Comparison of ENCODE assay signal across 21 cellular contexts in genomic region chr6:40341726-40342125, GRCh38.
A peak's percentile ranks its signal among the peaks of the same experiment; 100 is the strongest.
DNase-seq lines count a peak whose midpoint lies in the region; FAIRE-seq and TF ChIP-seq lines count a peak whose summit lies in the region.
"Had no signal": no experiment of that assay in that cellular context is flagged by ENCODE, and none has a peak within 500 bp of the region (broad histone marks: within the 10 kb centered on the region; RNA-seq: fewer than 3 reads in every experiment).

No MANE protein-coding gene starts in this region.

- TF ChIP-seq POLR2A in H1 (IDR thresholded peaks at IDR 0.05; ENCODE audit: control extremely low read depth in 1 of 2, low read depth in 2 of 2, low read length in 2 of 2): no peak

- H3K23me2 ChIP-seq in H9 (ENCODE audit: insufficient read length, low read depth, low read length, poor library complexity, severe bottlenecking): no peaks in the 10 kb centered on the region
- no peaks in the 10 kb centered on the region for H3K23me2 ChIP-seq in H1 (ENCODE audit: low read depth, low read length)

- H3K4me1 Mint-ChIP-seq in H9 (peaks cover 58 to 65% of the 10 kb centered on the region in 2 experiments), osteocyte (ENCODE audit: unreplicated experiment) (no peaks in the 10 kb centered on the region)

- H3K9me3 Mint-ChIP-seq in H9 (no peaks in the 10 kb centered on the region), osteocyte (ENCODE audit: unreplicated experiment) (no peaks in the 10 kb centered on the region)
- H3K9me3 Mint-ChIP-seq: CD4-positive, alpha-beta memory T cell had no signal

- H2BK5ac ChIP-seq in H9 (ENCODE audit: insufficient read length, low read length): no peak overlapping the region
- no peak overlapping the region for H2BK5ac ChIP-seq in H1 (ENCODE audit: low read depth, low read length)

- no peak overlapping the region for H2BK12ac ChIP-seq in H9 (ENCODE audit: insufficient read length, low read depth, low read length)
- no peak overlapping the region for H2BK12ac ChIP-seq in H1 (ENCODE audit: low read depth, low read length)

- H2AFZ ChIP-seq in H9 (ENCODE audit: low read length) (no peak overlapping the region), H1 (ENCODE audit: low read length) (no peak overlapping the region), osteoblast (ENCODE audit: low read length) (no peak overlapping the region)

- H3K79me1 ChIP-seq in H9 (ENCODE audit: insufficient read depth, low read depth, low read length, poor library complexity, severe bottlenecking) (no peaks in the 10 kb centered on the region), H1 (ENCODE audit: low read depth, low read length) (no peaks in the 10 kb centered on the region)

- peaks cover 3% of the 10 kb centered on the region; the same call in 1 of the 2 replicates for H3K4me1 ChIP-seq in H9 (ENCODE audit: insufficient read depth, low read length)
- peaks cover 9 to 27% (median 15%) of the 10 kb centered on the region in 4 experiments for H3K4me1 ChIP-seq in H1 (replicated peaks in 1 of 4; ENCODE audit: control insufficient read depth in 3 of 4, insufficient read depth in 4 of 4, low read length in 3 of 4)
- no peaks in the 10 kb centered on the region for H3K4me1 ChIP-seq in osteoblast (ENCODE audit: insufficient read depth, low read length)
- H3K4me1 ChIP-seq: A549 had no signal

- no peak overlapping the region for H2BK120ac ChIP-seq in H9 (ENCODE audit: low read depth, low read length, poor library complexity, severe bottlenecking)
- peak overlapping the region; percentile 44 for H2BK120ac ChIP-seq in H1 (replicated peaks; ENCODE audit: low read depth, low read length)

- H3K18ac ChIP-seq in H9 (ENCODE audit: insufficient read length, low read depth, low read length): no peak overlapping the region
- no peak overlapping the region; the same call in none of the 2 replicates for H3K18ac ChIP-seq in H1 (ENCODE audit: extremely low read depth, low read length)

- POLR2A ChIA-PET in H1 (lab: Charles Lee; ENCODE audit: partially characterized antibody): interaction anchor here (1.0 kb wide), 1 partner anchor 10 kb away, joined by 3 read pairs; no protein-coding TSS in a partner anchor

- no peak for TF ChIP-seq CTCF in H9 (conservative IDR thresholded peaks at IDR 0.05)
- TF ChIP-seq CTCF in H1 (IDR thresholded peaks at IDR 0.05; ENCODE audit: control extremely low read depth in 1 of 3, insufficient read depth in 1 of 3, low read depth in 1 of 3, low read length in 3 of 3): no peak
- TF ChIP-seq CTCF in osteocyte (IDR thresholded peaks at IDR 0.05): no peak
- no peak for TF ChIP-seq CTCF in osteoblast (IDR thresholded peaks at IDR 0.05; ENCODE audit: extremely low read depth, low read depth, low read length)

- H3K4me2 ChIP-seq in H9 (ENCODE audit: insufficient read depth, insufficient read length, low read length): no peak overlapping the region
- no peak overlapping the region for H3K4me2 ChIP-seq in H1 (ENCODE audit: insufficient read depth in 1 of 2, low read depth in 2 of 2, low read length in 2 of 2)
- H3K4me2 ChIP-seq in osteoblast (ENCODE audit: insufficient read depth, low read length): no peak overlapping the region
- H3K4me2 ChIP-seq: A549 had no signal

- H3K27me3 ChIP-seq in H9 (ENCODE audit: insufficient read depth, low read length) (no peaks in the 10 kb centered on the region), H1 (replicated peaks in 1 of 4; ENCODE audit: control insufficient read depth in 3 of 4, extremely low read depth in 1 of 4, insufficient read depth in 3 of 4, low read length in 3 of 4) (no peaks in the 10 kb centered on the region; a peak in 1 of 7 replicates), osteoblast (ENCODE audit: insufficient read depth, low read length) (no peaks in the 10 kb centered on the region)

- H3K27me3 Mint-ChIP-seq in H9 (ENCODE audit: low read depth) (peaks cover 13% of the 10 kb centered on the region), osteocyte (ENCODE audit: unreplicated experiment) (peaks cover 31% of the 10 kb centered on the region)

- TF ChIP-seq RAD21 in H1 (IDR thresholded peaks at IDR 0.05 in 1 of 2, conservative IDR thresholded peaks at IDR 0.05 in 1 of 2; ENCODE audit: low read depth in 2 of 2, low read length in 2 of 2): no peak

- no peaks in the 10 kb centered on the region for H3K79me2 ChIP-seq in H9 (ENCODE audit: insufficient read depth, low read length)
- H3K79me2 ChIP-seq in H1 (ENCODE audit: control insufficient read depth in 1 of 2, insufficient read depth in 2 of 2, low read length in 2 of 2): no peaks in the 10 kb centered on the region
- no peaks in the 10 kb centered on the region for H3K79me2 ChIP-seq in osteoblast (ENCODE audit: insufficient read depth, low read length)

- H3T11ph ChIP-seq in H9 (ENCODE audit: low read length): no peak overlapping the region

- H3K56ac ChIP-seq in H9 (ENCODE audit: insufficient read length, low read depth, low read length) (no peak overlapping the region), H1 (replicated peaks; ENCODE audit: insufficient read length, low read depth, low read length) (no peak overlapping the region)

- H3K27ac ChIP-seq in H9 (ENCODE audit: insufficient read length, low read depth, low read length): no peak overlapping the region
- H3K27ac ChIP-seq in H1 (ENCODE audit: low read depth, low read length): no peak overlapping the region
- H3K27ac ChIP-seq in osteoblast (ENCODE audit: low read depth, low read length): no peak overlapping the region
- H3K27ac ChIP-seq: A549 had no signal

- H3K36me3 ChIP-seq in H1 (ENCODE audit: control insufficient read depth in 2 of 4, insufficient read depth in 4 of 4, low read length in 3 of 4) (no peaks in the 10 kb centered on the region), osteoblast (ENCODE audit: insufficient read depth, low read length) (no peaks in the 10 kb centered on the region)

- H4K5ac ChIP-seq in H9 (ENCODE audit: insufficient read length, low read depth, low read length): no peak overlapping the region
- no peak overlapping the region for H4K5ac ChIP-seq in H1 (ENCODE audit: insufficient read length, low read depth, low read length)

- peak overlapping the region in 1 of 3 experiments; percentile 28; a peak in 1 of 7 replicates for H3K27ac Mint-ChIP-seq in H9
- no peak overlapping the region for H3K27ac Mint-ChIP-seq in osteocyte (ENCODE audit: unreplicated experiment)

- WGBS in H9 (ENCODE audit: extremely low coverage, insufficient read length, low lambda C conversion rate): no CpG with 5 or more reads among the region's 1 CpG
- 95% methylated on average over 1 of the region's 1 CpG; no CpG with 5 or more reads in 1 of the 2 experiments for WGBS in H1 (ENCODE audit: extremely low coverage in 1 of 2, insufficient coverage in 1 of 2, insufficient read length in 1 of 2, insufficient replicate concordance in 2 of 2, low coverage in 1 of 2, low lambda C conversion rate in 2 of 2, missing lambda C conversion rate in 1 of 2), 2 experiments

- H3K4ac ChIP-seq in H9 (ENCODE audit: low read depth, low read length) (no peak overlapping the region), H1 (replicated peaks; ENCODE audit: insufficient read length, low read depth, low read length) (no peak overlapping the region)

- H3K9ac ChIP-seq in H9 (ENCODE audit: extremely low read depth, insufficient read length, low read length): no peak overlapping the region
- H3K9ac ChIP-seq in H1 (replicated peaks in 1 of 4; ENCODE audit: extremely low read depth in 1 of 4, low read depth in 3 of 4, low read length in 3 of 4): no peak overlapping the region

- H4K91ac ChIP-seq in H9 (ENCODE audit: insufficient read length, low read depth, low read length): no peak overlapping the region
- no peak overlapping the region for H4K91ac ChIP-seq in H1 (replicated peaks; ENCODE audit: insufficient read length, low read length)

- H3K4me3 Mint-ChIP-seq in H9 (no peak overlapping the region), osteocyte (ENCODE audit: unreplicated experiment) (no peak overlapping the region)
- H3K4me3 Mint-ChIP-seq: CD4-positive, alpha-beta memory T cell had no signal

- FAIRE-seq in H1 (lab: Jason Lieb, UNC): no peak
- FAIRE-seq: A549, GM12891 had no signal

- H2BK20ac ChIP-seq in H9 (ENCODE audit: low read depth, low read length, poor library complexity, severe bottlenecking) (no peak overlapping the region), H1 (ENCODE audit: low read length) (peak overlapping the region; percentile 43; the same call in 1 of the 2 replicates)

- CTCF ChIA-PET in H1 (lab: Charles Lee; ENCODE audit: partially characterized antibody): interaction anchor here (1.3 to 8.5 kb wide), 3 partner anchors 12 to 78 kb away, joined by 3 to 88 read pairs (median 3); no protein-coding TSS in a partner anchor

- H4K8ac ChIP-seq in H9 (replicated peaks; ENCODE audit: insufficient read length, low read depth, low read length) (no peak overlapping the region), H1 (ENCODE audit: extremely low read depth, insufficient read depth, low read length) (no peak overlapping the region)

- H3K4me3 ChIP-seq in H1 (ENCODE audit: extremely low read depth in 1 of 4, insufficient read depth in 2 of 4, low read depth in 3 of 4, low read length in 4 of 4) (no peak overlapping the region), osteoblast (ENCODE audit: insufficient read depth, low read length) (no peak overlapping the region)
- H3K4me3 ChIP-seq: A549 had no signal

- no peak overlapping the region for H2BK15ac ChIP-seq in H9 (ENCODE audit: low read depth, low read length)
- H2BK15ac ChIP-seq in H1 (ENCODE audit: low read length): no peak overlapping the region

- no peak overlapping the region for H2AK5ac ChIP-seq in H9 (ENCODE audit: insufficient read length, low read length)
- H2AK5ac ChIP-seq in H1 (ENCODE audit: low read depth, low read length): no peak overlapping the region

- H3K36me3 Mint-ChIP-seq in H9 (ENCODE audit: insufficient read depth in 1 of 3, low read depth in 3 of 3) (no peaks in the 10 kb centered on the region), osteocyte (ENCODE audit: unreplicated experiment) (no peaks in the 10 kb centered on the region)
- H3K36me3 Mint-ChIP-seq: CD4-positive, alpha-beta memory T cell had no signal

- no peaks in the 10 kb centered on the region for H3K9me3 ChIP-seq in H9 (ENCODE audit: control insufficient read depth, low read depth, low read length)
- no peaks in the 10 kb centered on the region for H3K9me3 ChIP-seq in H1 (ENCODE audit: insufficient read depth in 2 of 2, low read depth in 1 of 2, low read length in 1 of 2)
- H3K9me3 ChIP-seq in osteoblast (ENCODE audit: low read depth, low read length): no peaks in the 10 kb centered on the region
- H3K9me3 ChIP-seq: A549 had no signal

- DNase-seq in H9: peak; percentile 7
- DNase-seq in NCI-H69 (lab: John Stamatoyannopoulos, UW): peak; percentile 27
- DNase-seq in H1 (ENCODE audit: low read depth in 1 of 2, low spot score in 2 of 2): no peak
- peak; percentile 34 for DNase-seq in osteocyte (ENCODE audit: extremely low spot score, unreplicated experiment)
- DNase-seq in NCI-H526 treated with DMSO at 0.1 percent for 48 hours (lab: John Stamatoyannopoulos, UW): no peak
- DNase-seq in HuH-7.5 (ENCODE audit: low spot score): no peak
- no peak for DNase-seq in osteoblast (ENCODE audit: insufficient read length, low spot score, missing footprints)
- DNase-seq: CD4-positive, alpha-beta memory T cell; COR-L47; DMS79 treated with DMSO at 0.1 percent for 48 hours; GF-D8; GOT3; NCI-H1048; NCI-H1417 treated with DMSO at 0.1 percent for 48 hours; NCI-H1694 treated with DMSO at 0.1 percent for 48 hours; NCI-H2081; NCI-H2227 treated with DMSO at 0.1 percent for 48 hours; NCI-H526; PC-3 had no signal

- no peak for TF ChIP-seq EP300 in H1 (IDR thresholded peaks at IDR 0.05; ENCODE audit: borderline replicate concordance in 1 of 2, low read depth in 2 of 2, low read length in 2 of 2)

- H4K20me1 ChIP-seq in H9 (ENCODE audit: control insufficient read depth, insufficient read depth, insufficient read length): no peaks in the 10 kb centered on the region
- no peaks in the 10 kb centered on the region for H4K20me1 ChIP-seq in H1 (replicated peaks in 1 of 2; ENCODE audit: control insufficient read depth in 1 of 2, insufficient read depth in 2 of 2, low read length in 2 of 2)
- H4K20me1 ChIP-seq in osteoblast (ENCODE audit: insufficient read depth, low read length): no peaks in the 10 kb centered on the region

- H3K14ac ChIP-seq in H9 (ENCODE audit: insufficient read depth, low read length): no peak overlapping the region
- H3K14ac ChIP-seq in H1 (ENCODE audit: insufficient read length): no peak overlapping the region

- no peak overlapping the region for H3K23ac ChIP-seq in H9 (ENCODE audit: insufficient read length, low read depth, low read length)
- no peak overlapping the region for H3K23ac ChIP-seq in H1 (ENCODE audit: insufficient read length)

Comparison
In these comparisons a context has a peak if more than half of its experiments do, and no peak if none do; other contexts are left out.
1. DNase-seq: peak in H9 (single experiment), NCI-H69 (single experiment) and osteocyte (single experiment); none in H1 (0 of 2), NCI-H526 treated with DMSO at 0.1 percent for 48 hours (single experiment), HuH-7.5 (single experiment) and osteoblast (single experiment).